In the genomic region with DNA sequence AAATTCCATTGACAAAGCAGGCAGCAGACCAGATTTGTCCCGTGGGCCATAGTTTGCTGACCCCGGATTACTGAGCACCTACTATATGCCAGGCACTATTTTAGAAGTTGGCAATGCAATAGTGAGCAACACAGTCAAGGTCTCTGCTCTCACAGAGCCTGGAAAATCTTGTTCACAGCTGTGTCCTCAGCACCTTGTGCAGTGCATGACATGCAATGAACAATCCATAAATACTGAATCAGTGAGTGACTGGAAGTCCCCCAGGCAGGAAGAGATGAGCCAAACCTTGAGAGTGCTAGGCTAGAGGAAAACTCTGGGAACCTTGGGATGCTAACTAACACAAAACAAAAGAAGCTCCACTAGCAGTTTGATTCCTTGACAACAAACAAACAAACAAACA, we compare ENCODE assay signal across 24 cellular contexts. TPM values are rescaled to one million over a fixed set of nuclear protein-coding genes. Genes with fewer than 3 reads are reported as not detected.
DNase-seq lines count a peak whose midpoint lies in the region; ATAC-seq and TF ChIP-seq lines count a peak whose summit lies in the region.
"Had no signal": no experiment of that assay in that cellular context is flagged by ENCODE, and none has a peak within 500 bp of the region (broad histone marks: within the 10 kb centered on the region; RNA-seq: fewer than 3 reads in every experiment).

No MANE protein-coding gene starts in this region.

- H3K4me3 Mint-ChIP-seq in HFFc6, result no peak overlapping the region
- H3K4me3 Mint-ChIP-seq in stimulated activated effector memory CD8-positive, alpha-beta T cell treated with anti-CD3 and anti-CD28 coated beads, Interleukin-12 subunit alpha, Interleukin-12 subunit beta, amount 100 ng/mL, for 72 hours, result no peak overlapping the region
- no peak overlapping the region for H3K4me3 Mint-ChIP-seq in activated CD8-positive, alpha-beta T cell treated with anti-CD3 and anti-CD28 coated beads, Interleukin-2, amount 10 ng/mL, durations not matched to agents 7 days and 5 days
- H3K4me3 Mint-ChIP-seq: activated naive CD8-positive, alpha-beta T cell treated with anti-CD3 and anti-CD28 coated beads, Interleukin-2, amount 10 ng/mL, durations not matched to agents 7 days and 5 days; B cell; CD8-positive, alpha-beta memory T cell; immature natural killer cell; T-helper 2 cell treated with Interferon-gamma antibody and Interleukin-4, amounts not matched to agents 5 μg/mL and 100 μg/mL, for 36 hours had no signal

- no peaks in the 10 kb centered on the region; the same call in 1 of the 2 replicates for H3K27me3 Mint-ChIP-seq in HFFc6 (ENCODE audit: insufficient read depth)
- H3K27me3 Mint-ChIP-seq in activated CD8-positive, alpha-beta T cell treated with anti-CD3 and anti-CD28 coated beads, Interleukin-2, amount 10 ng/mL, durations not matched to agents 7 days and 5 days (ENCODE audit: low read depth), result peaks cover 6% of the 10 kb centered on the region

- DNase-seq in HFFc6 (peak; percentile 57), adipocyte (ENCODE audit: low read depth) (peak; percentile 34), foreskin fibroblast (peak; percentile 55 to 75), KG1 (lab: John Stamatoyannopoulos, UW) (no peak)
- DNase-seq in stimulated activated effector memory CD8-positive, alpha-beta T cell treated with anti-CD3 and anti-CD28 coated beads, Interleukin-12 subunit alpha, Interleukin-12 subunit beta, amount 100 ng/mL, for 72 hours (ENCODE audit: low spot score in 2 of 2), result no peak
- DNase-seq in activated CD8-positive, alpha-beta T cell treated with anti-CD3 and anti-CD28 coated beads, Interleukin-2, amount 10 ng/mL, durations not matched to agents 7 days and 5 days, result no peak
- DNase-seq: activated CD4-positive, alpha-beta T cell treated with anti-CD3 and anti-CD28 coated beads, Interleukin-2, amount 50 U/mL, for 4 hours; activated CD8-positive, alpha-beta memory T cell treated with anti-CD3 and anti-CD28 coated beads, Interleukin-2, amount 50 U/mL, for 4 hours; activated naive CD8-positive, alpha-beta T cell treated with anti-CD3 and anti-CD28 coated beads, Interleukin-2, amount 10 ng/mL, durations not matched to agents 7 days and 5 days; CD8-positive, alpha-beta memory T cell; GDM1; H7; hippocampal formation; immature natural killer cell; NCI-H1092; NCI-H187 treated with DMSO at 0.1 percent for 48 hours; NCI-H774; right lobe of liver; transverse colon; WERI-Rb-1 had no signal

- H3K9me3 ChIP-seq in adipocyte (ENCODE audit: control insufficient read depth, low read length), result no peaks in the 10 kb centered on the region
- H3K9me3 ChIP-seq: gastroesophageal sphincter, right lobe of liver, transverse colon had no signal

- peaks cover 3% of the 10 kb centered on the region for H3K4me1 ChIP-seq in adipocyte (ENCODE audit: control insufficient read depth, insufficient read depth, low read length)
- H3K4me1 ChIP-seq: gastroesophageal sphincter, right lobe of liver had no signal

- H3K4me3 ChIP-seq in adipocyte (ENCODE audit: low read length) (no peak overlapping the region), foreskin fibroblast (ENCODE audit: low read depth in 1 of 2, low read length in 2 of 2) (no peak overlapping the region)
- H3K4me3 ChIP-seq: gastroesophageal sphincter, right lobe of liver, transverse colon had no signal

- no peaks in the 10 kb centered on the region for H3K9me3 Mint-ChIP-seq in HFFc6
- H3K9me3 Mint-ChIP-seq in stimulated activated effector memory CD8-positive, alpha-beta T cell treated with anti-CD3 and anti-CD28 coated beads, Interleukin-12 subunit alpha, Interleukin-12 subunit beta, amount 100 ng/mL, for 72 hours, result no peaks in the 10 kb centered on the region
- H3K9me3 Mint-ChIP-seq in activated CD8-positive, alpha-beta T cell treated with anti-CD3 and anti-CD28 coated beads, Interleukin-2, amount 10 ng/mL, durations not matched to agents 7 days and 5 days (ENCODE audit: insufficient read depth), result no peaks in the 10 kb centered on the region
- H3K9me3 Mint-ChIP-seq: activated naive CD8-positive, alpha-beta T cell treated with anti-CD3 and anti-CD28 coated beads, Interleukin-2, amount 10 ng/mL, durations not matched to agents 7 days and 5 days; CD8-positive, alpha-beta memory T cell; immature natural killer cell; T-helper 2 cell treated with Interferon-gamma antibody and Interleukin-4, amounts not matched to agents 5 μg/mL and 100 μg/mL, for 36 hours had no signal

- no peaks in the 10 kb centered on the region for H3K27me3 ChIP-seq in adipocyte (replicated peaks; ENCODE audit: control insufficient read depth, insufficient read depth, low read length)
- H3K27me3 ChIP-seq: gastroesophageal sphincter, right lobe of liver, transverse colon had no signal

- no peak overlapping the region for H3K9ac ChIP-seq in adipocyte (ENCODE audit: low read length)

- H3K4me1 Mint-ChIP-seq in HFFc6 (ENCODE audit: low read depth), result peaks cover 34% of the 10 kb centered on the region
- H3K4me1 Mint-ChIP-seq in stimulated activated effector memory CD8-positive, alpha-beta T cell treated with anti-CD3 and anti-CD28 coated beads, Interleukin-12 subunit alpha, Interleukin-12 subunit beta, amount 100 ng/mL, for 72 hours, result peaks cover 6% of the 10 kb centered on the region
- H3K4me1 Mint-ChIP-seq in activated CD8-positive, alpha-beta T cell treated with anti-CD3 and anti-CD28 coated beads, Interleukin-2, amount 10 ng/mL, durations not matched to agents 7 days and 5 days (ENCODE audit: low read depth), result no peaks in the 10 kb centered on the region
- H3K4me1 Mint-ChIP-seq: activated naive CD8-positive, alpha-beta T cell treated with anti-CD3 and anti-CD28 coated beads, Interleukin-2, amount 10 ng/mL, durations not matched to agents 7 days and 5 days; B cell; CD8-positive, alpha-beta memory T cell; immature natural killer cell had no signal

- POLR2A ChIA-PET in activated CD8-positive, alpha-beta T cell treated with anti-CD3 and anti-CD28 coated beads, Interleukin-2, amount 10 ng/mL, durations not matched to agents 7 days and 5 days (lab: Charles Lee), result no interaction called here

- no peaks in the 10 kb centered on the region for H3K36me3 Mint-ChIP-seq in HFFc6 (ENCODE audit: low read depth)
- no peaks in the 10 kb centered on the region for H3K36me3 Mint-ChIP-seq in stimulated activated effector memory CD8-positive, alpha-beta T cell treated with anti-CD3 and anti-CD28 coated beads, Interleukin-12 subunit alpha, Interleukin-12 subunit beta, amount 100 ng/mL, for 72 hours
- H3K36me3 Mint-ChIP-seq in activated CD8-positive, alpha-beta T cell treated with anti-CD3 and anti-CD28 coated beads, Interleukin-2, amount 10 ng/mL, durations not matched to agents 7 days and 5 days (ENCODE audit: low read depth), result no peaks in the 10 kb centered on the region
- H3K36me3 Mint-ChIP-seq: activated naive CD8-positive, alpha-beta T cell treated with anti-CD3 and anti-CD28 coated beads, Interleukin-2, amount 10 ng/mL, durations not matched to agents 7 days and 5 days; CD8-positive, alpha-beta memory T cell; immature natural killer cell had no signal

- peak overlapping the region; percentile 50 for H3K27ac Mint-ChIP-seq in HFFc6
- no peak overlapping the region for H3K27ac Mint-ChIP-seq in stimulated activated effector memory CD8-positive, alpha-beta T cell treated with anti-CD3 and anti-CD28 coated beads, Interleukin-12 subunit alpha, Interleukin-12 subunit beta, amount 100 ng/mL, for 72 hours
- H3K27ac Mint-ChIP-seq in activated CD8-positive, alpha-beta T cell treated with anti-CD3 and anti-CD28 coated beads, Interleukin-2, amount 10 ng/mL, durations not matched to agents 7 days and 5 days, result no peak overlapping the region
- H3K27ac Mint-ChIP-seq: activated naive CD8-positive, alpha-beta T cell treated with anti-CD3 and anti-CD28 coated beads, Interleukin-2, amount 10 ng/mL, durations not matched to agents 7 days and 5 days; B cell; CD8-positive, alpha-beta memory T cell; immature natural killer cell; T-helper 2 cell treated with Interferon-gamma antibody and Interleukin-4, amounts not matched to agents 5 μg/mL and 100 μg/mL, for 36 hours had no signal

- TF ChIP-seq CTCF in HFFc6 (IDR thresholded peaks at IDR 0.05) (no peak), foreskin fibroblast (IDR thresholded peaks at IDR 0.05; ENCODE audit: low read depth, low read length) (no peak)

- ATAC-seq in stimulated activated effector memory CD8-positive, alpha-beta T cell treated with anti-CD3 and anti-CD28 coated beads, Interleukin-12 subunit alpha, Interleukin-12 subunit beta, amount 100 ng/mL, for 72 hours, result peak; percentile 58
- no peak for ATAC-seq in activated CD8-positive, alpha-beta T cell treated with anti-CD3 and anti-CD28 coated beads, Interleukin-2, amount 10 ng/mL, durations not matched to agents 7 days and 5 days
- no peak for ATAC-seq in HG02798 (IDR thresholded peaks at IDR 0.05; ENCODE audit: poor library complexity, unreplicated experiment)
- ATAC-seq: gastroesophageal sphincter, right lobe of liver had no signal

- CTCF ChIA-PET in activated CD8-positive, alpha-beta T cell treated with anti-CD3 and anti-CD28 coated beads, Interleukin-2, amount 10 ng/mL, durations not matched to agents 7 days and 5 days (lab: Charles Lee), result no interaction called here

- H3K36me3 ChIP-seq in adipocyte (ENCODE audit: control insufficient read depth, insufficient read depth, low read length, severe bottlenecking), result no peaks in the 10 kb centered on the region
- H3K36me3 ChIP-seq: gastroesophageal sphincter, right lobe of liver, transverse colon, WERI-Rb-1 had no signal

RNA-seq across cellular contexts. Expression of a gene that starts 14.4 kb away (rescaled TPM):
- total RNA-seq in HFFc6 (2021; fragmentation: NEBNext Ultra II Directional; extraction: Animal tissue kit (Norgen Biotek cat#: 25700)), result 10 to 100 TPM in 4 of 6 experiments, 1 to 10 TPM in 2; 6.5 to 80.1 (median 74.8) TPM
- total RNA-seq in activated CD8-positive, alpha-beta T cell treated with anti-CD3 and anti-CD28 coated beads, Interleukin-2, amount 10 ng/mL, durations not matched to agents 7 days and 5 days, result not detected
- total RNA-seq: activated naive CD8-positive, alpha-beta T cell treated with anti-CD3 and anti-CD28 coated beads, Interleukin-2, amount 10 ng/mL, durations not matched to agents 7 days and 5 days; B cell had no signal

RNA-seq across cellular contexts. Expression of a gene that starts 29.6 kb away (rescaled TPM):
- total RNA-seq in HFFc6 (2021; fragmentation: NEBNext Ultra II Directional; extraction: Animal tissue kit (Norgen Biotek cat#: 25700)), result under 1 TPM in 4 of 6 experiments, not detected in 2; 0.05 to 0.19 (median 0.09) TPM
- not detected for total RNA-seq in activated CD8-positive, alpha-beta T cell treated with anti-CD3 and anti-CD28 coated beads, Interleukin-2, amount 10 ng/mL, durations not matched to agents 7 days and 5 days
- total RNA-seq: activated naive CD8-positive, alpha-beta T cell treated with anti-CD3 and anti-CD28 coated beads, Interleukin-2, amount 10 ng/mL, durations not matched to agents 7 days and 5 days; B cell; CD8-positive, alpha-beta memory T cell had no signal

Comparison
In these comparisons a context has a peak if more than half of its experiments do, and no peak if none do; other contexts are left out.
1. DNase-seq: peak in HFFc6 (single experiment), adipocyte (single experiment) and foreskin fibroblast (2 of 2); none in stimulated activated effector memory CD8-positive, alpha-beta T cell treated with anti-CD3 and anti-CD28 coated beads, Interleukin-12 subunit alpha, Interleukin-12 subunit beta, amount 100 ng/mL, for 72 hours (0 of 2), activated CD8-positive, alpha-beta T cell treated with anti-CD3 and anti-CD28 coated beads, Interleukin-2, amount 10 ng/mL, durations not matched to agents 7 days and 5 days (single experiment) and KG1 (single experiment).
2. RNA of a gene that starts 14.4 kb away (total RNA-seq): 6.5 to 80.1 TPM in HFFc6; not detected in activated CD8-positive, alpha-beta T cell treated with anti-CD3 and anti-CD28 coated beads, Interleukin-2, amount 10 ng/mL, durations not matched to agents 7 days and 5 days; every median in the first group is over 4 times any median in the second.